In genomic region chr2:119387381-119388129, GRCh38 we compare ENCODE assay signal across 9 cellular contexts. TPM values are rescaled to one million over a fixed set of nuclear protein-coding genes. Genes with fewer than 3 reads are reported as not detected.
DNase-seq lines count a peak whose midpoint lies in the region; ATAC-seq and TF ChIP-seq lines count a peak whose summit lies in the region.
"Had no signal": no experiment of that assay in that cellular context is flagged by ENCODE, and none has a peak within 500 bp of the region (broad histone marks: within the 10 kb centered on the region; RNA-seq: fewer than 3 reads in every experiment).

No MANE protein-coding gene starts in this region.

- peak overlapping the region; percentile 80 for H2AFZ ChIP-seq in HCT116 (ENCODE audit: low read depth, low read length, poor library complexity, severe bottlenecking)

- RAD21 ChIA-PET in HCT116 (lab: Charles Lee; ENCODE audit: low non-redundant PET in 1 of 2, low total read pairs in 2 of 2, uncharacterized antibody in 2 of 2, unreplicated experiment in 2 of 2): no interaction called here

- DNase-seq in activated CD8-positive, alpha-beta memory T cell treated with anti-CD3 and anti-CD28 coated beads for 24 hours: peak; percentile 57
- no peak for DNase-seq in activated CD8-positive, alpha-beta memory T cell treated with anti-CD3 and anti-CD28 coated beads, Interleukin-2, amount 50 U/mL, for 48 hours
- DNase-seq in HCT116 (ENCODE audit: low read depth, low spot score) (no peak), NB4 (ENCODE audit: low read depth) (peak; percentile 94), body of pancreas (peak; percentile 71 to 85 (median 82)), kidney tubule cell (ENCODE audit: low spot score) (peak; percentile 97), NCI-H510A (lab: John Stamatoyannopoulos, UW) (no peak)
- DNase-seq in stimulated activated CD4-positive, alpha-beta T cell treated with anti-CD3 and anti-CD28 coated beads, Interleukin-4, amount 100 ng/mL, for 24 hours: peak; percentile 45

- TF ChIP-seq POLR2A in HCT116 (IDR thresholded peaks at IDR 0.05; ENCODE audit: borderline replicate concordance, extremely low read depth, insufficient read depth, insufficient read length) (no peak), NB4 (IDR thresholded peaks at IDR 0.05; ENCODE audit: extremely low read depth, insufficient read length) (no peak), body of pancreas (IDR thresholded peaks at IDR 0.05) (no peak)

- no peak for TF ChIP-seq RAD21 in HCT116 (IDR thresholded peaks at IDR 0.05; ENCODE audit: low read depth)

- POLR2A ChIA-PET in HCT116 (lab: Charles Lee): interaction anchor here (0.6 to 1.3 kb wide), 2 partner anchors 21 to 197 kb away, joined by 3 to 6 read pairs; partner anchors contain the start of genes C2orf76 and DBI

- 30 to 36% methylated on average over 9 of the region's 9 CpGs for WGBS in body of pancreas, 2 donors

- intact Hi-C loops in HCT116 (cut with micrococcal nuclease) (no loop called here), body of pancreas (cut with DNase I) (no loop called here)

- H4K20me1 ChIP-seq in HCT116 (ENCODE audit: insufficient read depth): no peaks in the 10 kb centered on the region

- TF ChIP-seq CTCF in HCT116 (IDR thresholded peaks at IDR 0.05 in 2 of 3, conservative IDR thresholded peaks at IDR 0.05 in 1 of 3; ENCODE audit: borderline replicate concordance in 1 of 3, insufficient read depth in 1 of 3, low read depth in 2 of 3, low read length in 2 of 3): no peak
- TF ChIP-seq CTCF in NB4 (IDR thresholded peaks at IDR 0.05; ENCODE audit: low read depth, low read length): peak; percentile 48
- TF ChIP-seq CTCF in body of pancreas (IDR thresholded peaks at IDR 0.05): peak in 3 of 7 experiments; percentile 5 to 13 (median 12)

- ATAC-seq in HCT116 (peak; percentile 63), body of pancreas (peak; percentile 73)

- H3K27me3 ChIP-seq in HCT116 (ENCODE audit: insufficient read depth, low read length) (no peaks in the 10 kb centered on the region), body of pancreas (no peaks in the 10 kb centered on the region)

- H3K4me3 ChIP-seq in HCT116 (replicated peaks in 1 of 2; ENCODE audit: low read depth in 1 of 2, low read length in 2 of 2): no peak overlapping the region
- H3K4me3 ChIP-seq in NB4 (ENCODE audit: low read depth, low read length): peak overlapping the region; percentile 23
- H3K4me3 ChIP-seq in body of pancreas: no peak overlapping the region

- H3K36me3 ChIP-seq in HCT116 (ENCODE audit: control insufficient read depth in 1 of 2, insufficient read depth in 2 of 2, low read length in 2 of 2) (no peaks in the 10 kb centered on the region), body of pancreas (replicated peaks in 1 of 2; ENCODE audit: insufficient read depth in 1 of 2, low read depth in 2 of 2) (no peaks in the 10 kb centered on the region)

- H3K9ac ChIP-seq in HCT116 (ENCODE audit: low read length): no peak overlapping the region

- H3K4me1 ChIP-seq in HCT116 (ENCODE audit: control insufficient read depth in 1 of 2, insufficient read depth in 2 of 2, low read length in 2 of 2) (peaks cover 22 to 28% of the 10 kb centered on the region in 2 experiments; a peak in 3 of 4 replicates), body of pancreas (peaks cover 49% of the 10 kb centered on the region)

- H3K4me2 ChIP-seq in HCT116 (ENCODE audit: low read length): peak overlapping the region; percentile 35

- H3K9me2 ChIP-seq in HCT116 (ENCODE audit: insufficient read depth): no peaks in the 10 kb centered on the region

- CTCF ChIA-PET in HCT116 (lab: Charles Lee): interaction anchor here (1.0 to 1.5 kb wide), 2 partner anchors 89 to 106 kb away, joined by 3 to 9 read pairs; no protein-coding TSS in a partner anchor

- peak overlapping the region; percentile 9; the same call in 1 of the 2 replicates for H3K27ac ChIP-seq in HCT116 (ENCODE audit: low read depth, low read length)
- H3K27ac ChIP-seq in body of pancreas: peak overlapping the region in 3 of 4 donors; percentile 46 to 78 (median 65)

- H3K9me3 ChIP-seq in HCT116 (ENCODE audit: control insufficient read depth in 1 of 2, insufficient read depth in 1 of 2, low read depth in 1 of 2, low read length in 2 of 2) (no peaks in the 10 kb centered on the region), body of pancreas (no peaks in the 10 kb centered on the region)

- BruUV-seq in HCT116 (replicated peaks; lab: Mats Ljungman, UMichigan): no TSS peak

- no peaks in the 10 kb centered on the region for H3K79me2 ChIP-seq in HCT116 (ENCODE audit: insufficient read depth, low read length)

TF ChIP-seq in HCT116, 20 proteins besides CTCF, POLR2A, EP300 and RAD21 (continues in another document):
- TF ChIP-seq ZNF274 (IDR thresholded peaks at IDR 0.05; ENCODE audit: low read depth, low read length) (no peak), YY1 (IDR thresholded peaks at IDR 0.05; ENCODE audit: extremely low read depth, insufficient replicate concordance, low read depth, low read length) (no peak), SIN3A (IDR thresholded peaks at IDR 0.05; ENCODE audit: low read depth) (no peak), MAX (IDR thresholded peaks at IDR 0.05) (peak; percentile 15; the same call in 1 of the 2 replicates), ELF1 (IDR thresholded peaks at IDR 0.05; ENCODE audit: borderline replicate concordance, low read depth) (no peak), CEBPB (IDR thresholded peaks at IDR 0.05; ENCODE audit: low read depth) (peak; percentile 28; the same call in 1 of the 2 replicates), POLR2AphosphoS5 (IDR thresholded peaks at IDR 0.05; ENCODE audit: low read depth, low read length) (no peak), SRF (IDR thresholded peaks at IDR 0.05; ENCODE audit: low read depth) (no peak), REST (IDR thresholded peaks at IDR 0.05; ENCODE audit: low read depth) (no peak), EZH2phosphoT487 (IDR thresholded peaks at IDR 0.05; ENCODE audit: borderline replicate concordance) (no peak), TCF7L2 (IDR thresholded peaks at IDR 0.05; ENCODE audit: borderline replicate concordance, extremely low read depth, insufficient read depth, insufficient read length) (no peak), CBX3 (IDR thresholded peaks at IDR 0.05; ENCODE audit: low read depth) (0 out of 2 replicates have a peak, but pooled peaks have one; percentile 23), ZBTB33 (IDR thresholded peaks at IDR 0.05; ENCODE audit: extremely low read depth, insufficient replicate concordance, low read length) (no peak), ZFX (IDR thresholded peaks at IDR 0.05) (no peak), ATF3 (IDR thresholded peaks at IDR 0.05) (no peak), JUND (IDR thresholded peaks at IDR 0.05) (peak; percentile 50; the same call in 1 of the 2 replicates), EGR1 (IDR thresholded peaks at IDR 0.05; ENCODE audit: low read depth) (peak; percentile 89), SP1 (IDR thresholded peaks at IDR 0.05; ENCODE audit: low read depth) (peak; percentile 36; the same call in 1 of the 2 replicates)

RNA-seq across cellular contexts. Expression of gene DBI, which starts 20.8 kb away (rescaled TPM):
- 129 TPM for total RNA-seq in HCT116 (2021; ENCODE audit: unreplicated experiment)
- polyA plus RNA-seq in HCT116 (2012): 195 and 243 TPM in 2 replicates
- total RNA-seq in body of pancreas: 10 to 100 TPM; 51.4 to 62.8 TPM

RNA-seq across cellular contexts. Expression of gene C2orf76, which starts 20.9 kb away (rescaled TPM):
- total RNA-seq in HCT116 (2021; ENCODE audit: unreplicated experiment) (10.5 TPM), body of pancreas (10 to 100 TPM; 12.5 to 52.4 TPM)
- polyA plus RNA-seq in HCT116 (2012): 5.5 and 7.3 TPM in 2 replicates

RNA-seq across cellular contexts. Expression of gene TMEM37, which starts 44.1 kb away (rescaled TPM):
- total RNA-seq in HCT116 (2021; ENCODE audit: unreplicated experiment) (2.3 TPM), body of pancreas (10 to 100 TPM; 19.1 to 22.1 TPM)
- 1.2 and 1.5 TPM in 2 replicates for polyA plus RNA-seq in HCT116 (2012)
- total RNA-seq: frontal cortex had no signal

Comparison
In these comparisons a context has a peak if more than half of its experiments do, and no peak if none do; other contexts are left out.
1. DNase-seq: peak in activated CD8-positive, alpha-beta memory T cell treated with anti-CD3 and anti-CD28 coated beads for 24 hours (single experiment), NB4 (single experiment), body of pancreas (4 of 4), kidney tubule cell (single experiment) and stimulated activated CD4-positive, alpha-beta T cell treated with anti-CD3 and anti-CD28 coated beads, Interleukin-4, amount 100 ng/mL, for 24 hours (single experiment); none in activated CD8-positive, alpha-beta memory T cell treated with anti-CD3 and anti-CD28 coated beads, Interleukin-2, amount 50 U/mL, for 48 hours (single experiment), HCT116 (single experiment) and NCI-H510A (single experiment).